In genomic region chr5:77490945-77491344, GRCh38 we compare ENCODE assay signal across 8 cellular contexts. TPM values are rescaled to one million over a fixed set of nuclear protein-coding genes. Genes with fewer than 3 reads are reported as not detected.
A peak's percentile ranks its signal among the peaks of the same experiment; 100 is the strongest.
DNase-seq lines count a peak whose midpoint lies in the region; TF ChIP-seq lines count a peak whose summit lies in the region.
"Not testable (repeated sequence)": the region's sequence is repeated elsewhere in the genome, so short reads cannot be mapped to it uniquely, and the experiment has no call there.

No MANE protein-coding gene starts in this region.

- not testable (repeated sequence) for H3K9me2 ChIP-seq in SK-N-SH

- peaks cover 0 to 22% (median 2%) of the 10 kb centered on the region in 3 donors for H3K36me3 Mint-ChIP-seq in CD8-positive, alpha-beta memory T cell
- not testable (repeated sequence) for H3K36me3 Mint-ChIP-seq in activated naive CD4-positive, alpha-beta T cell treated with anti-CD3 and anti-CD28 coated beads for 36 hours (ENCODE audit: low read depth); endodermal cell (ENCODE audit: low read depth); neural progenitor cell

- peak overlapping the region; percentile 23; the same call in 1 of the 2 replicates for H3K9ac ChIP-seq in HUES64 (ENCODE audit: low read depth, low read length)
- peak overlapping the region; percentile 96 for H3K9ac ChIP-seq in SK-N-SH
- H3K9ac ChIP-seq in endodermal cell (ENCODE audit: extremely low read depth, low read length, poor library complexity, severe bottlenecking) = peak overlapping the region; percentile 81
- peak overlapping the region; percentile 87; the same call in 1 of the 2 replicates for H3K9ac ChIP-seq in iPS-20b (ENCODE audit: low read depth, low read length)
- not testable (repeated sequence) for H3K9ac ChIP-seq in neural progenitor cell

- TF ChIP-seq CTCF in SK-N-SH (IDR thresholded peaks at IDR 0.05); endodermal cell (conservative IDR thresholded peaks at IDR 0.05); neural progenitor cell (IDR thresholded peaks at IDR 0.05); testis (IDR thresholded peaks at IDR 0.05): not testable (repeated sequence)

- H3K79me2 ChIP-seq in SK-N-SH (ENCODE audit: insufficient read depth) (peaks cover 45% of the 10 kb centered on the region), neural progenitor cell (ENCODE audit: low read depth) (peaks cover 40% of the 10 kb centered on the region)

- not testable (repeated sequence) for H3K27me3 ChIP-seq in CD8-positive, alpha-beta memory T cell (ENCODE audit: insufficient read depth, low read length, poor library complexity, severe bottlenecking); SK-N-SH (ENCODE audit: insufficient read depth); testis
- H3K27me3 ChIP-seq in HUES64 (ENCODE audit: insufficient read depth, low read length) = peaks cover 21% of the 10 kb centered on the region
- peaks cover 29% of the 10 kb centered on the region for H3K27me3 ChIP-seq in endodermal cell (ENCODE audit: control insufficient read depth, insufficient read depth, low read length, poor library complexity, severe bottlenecking)
- peaks cover 21% of the 10 kb centered on the region for H3K27me3 ChIP-seq in iPS-20b (ENCODE audit: insufficient read depth, low read length)
- peaks cover 34% of the 10 kb centered on the region for H3K27me3 ChIP-seq in neural progenitor cell

- peaks cover 12% of the 10 kb centered on the region for H3F3A ChIP-seq in SK-N-SH (replicated peaks; ENCODE audit: insufficient read depth)
- H3F3A ChIP-seq in neural progenitor cell (ENCODE audit: low read depth) = peaks cover 10% of the 10 kb centered on the region

- H3K27me3 Mint-ChIP-seq in CD8-positive, alpha-beta memory T cell; activated naive CD4-positive, alpha-beta T cell treated with anti-CD3 and anti-CD28 coated beads for 36 hours (ENCODE audit: low read depth); neural progenitor cell (ENCODE audit: insufficient read depth, low read depth): not testable (repeated sequence)
- peaks cover 25% of the 10 kb centered on the region for H3K27me3 Mint-ChIP-seq in endodermal cell (ENCODE audit: insufficient read depth)

- CTCF ChIA-PET in CD8-positive, alpha-beta memory T cell (lab: Charles Lee) = interaction anchor here (1.5 to 3.0 kb wide), 4 partner anchors 8 to 47 kb away, joined by 4 to 20 read pairs (median 4); no protein-coding TSS in a partner anchor
- CTCF ChIA-PET in SK-N-SH (lab: Yijun Ruan, JAX) = interaction anchor here (0.6 to 3.1 kb wide), 8 partner anchors 8 to 414 kb away, joined by 3 to 26 read pairs (median 14); no protein-coding TSS in a partner anchor
- CTCF ChIA-PET in activated naive CD4-positive, alpha-beta T cell treated with anti-CD3 and anti-CD28 coated beads for 36 hours (lab: Charles Lee) = interaction anchor here (2.7 kb wide), 1 partner anchor 346 kb away, joined by 27 read pairs; no protein-coding TSS in a partner anchor

- not testable (repeated sequence) for TF ChIP-seq POLR2A in testis (IDR thresholded peaks at IDR 0.05)

- H2AFZ ChIP-seq in SK-N-SH (ENCODE audit: low read depth) = peak overlapping the region; percentile 95
- not testable (repeated sequence) for H2AFZ ChIP-seq in neural progenitor cell (replicated peaks)

- H3K4me3 ChIP-seq in CD8-positive, alpha-beta memory T cell (ENCODE audit: low read length) = peak overlapping the region; percentile 81
- peak overlapping the region; percentile 85 for H3K4me3 ChIP-seq in HUES64 (ENCODE audit: low read length)
- H3K4me3 ChIP-seq in SK-N-SH (ENCODE audit: low read depth in 2 of 2, low read length in 1 of 2) = peak overlapping the region; percentile 93 to 96
- H3K4me3 ChIP-seq in endodermal cell (ENCODE audit: low read length) = peak overlapping the region; percentile 97
- peak overlapping the region; percentile 97 for H3K4me3 ChIP-seq in iPS-20b (ENCODE audit: low read length)
- peak overlapping the region; percentile 70 for H3K4me3 ChIP-seq in neural progenitor cell
- peak overlapping the region; percentile 84 to 97 for H3K4me3 ChIP-seq in testis

- not testable (repeated sequence) for H3K9me3 Mint-ChIP-seq in CD8-positive, alpha-beta memory T cell; activated naive CD4-positive, alpha-beta T cell treated with anti-CD3 and anti-CD28 coated beads for 36 hours; endodermal cell; neural progenitor cell

- H3K36me3 ChIP-seq in CD8-positive, alpha-beta memory T cell (ENCODE audit: insufficient read depth, low read length); HUES64 (ENCODE audit: insufficient read depth, low read length); iPS-20b (ENCODE audit: insufficient read depth, low read depth, low read length); neural progenitor cell; testis (ENCODE audit: low read depth, missing control alignments): not testable (repeated sequence)
- peaks cover 10 to 20% of the 10 kb centered on the region in 2 experiments for H3K36me3 ChIP-seq in SK-N-SH (replicated peaks in 1 of 2; ENCODE audit: control insufficient read depth in 1 of 2, insufficient read depth in 2 of 2, low read length in 1 of 2)
- peaks cover 22% of the 10 kb centered on the region for H3K36me3 ChIP-seq in endodermal cell (ENCODE audit: control insufficient read depth, insufficient read depth, low read length)

- H3K27ac Mint-ChIP-seq in CD8-positive, alpha-beta memory T cell = peak overlapping the region; percentile 37 to 89 (median 81)
- H3K27ac Mint-ChIP-seq in activated naive CD4-positive, alpha-beta T cell treated with anti-CD3 and anti-CD28 coated beads for 36 hours = peak overlapping the region; percentile 70
- H3K27ac Mint-ChIP-seq in endodermal cell (peak overlapping the region; percentile 86), neural progenitor cell (peak overlapping the region; percentile 54)

- 9% methylated on average over 8 of the region's 8 CpGs for WGBS in HUES64
- WGBS in SK-N-SH (ENCODE audit: low lambda C conversion rate) = 17% methylated on average over 8 of the region's 8 CpGs
- WGBS in endodermal cell (ENCODE audit: insufficient coverage in 1 of 2, insufficient read length in 1 of 2), 2 experiments = 14 to 42% methylated on average over 6 to 8 of the region's 8 CpGs
- 24 to 31% methylated on average over 8 of the region's 8 CpGs for WGBS in testis, 2 donors

- TF ChIP-seq EP300 in SK-N-SH (IDR thresholded peaks at IDR 0.05; ENCODE audit: borderline replicate concordance in 1 of 2, low read depth in 1 of 2, low read length in 1 of 2) = not testable (repeated sequence)

- peaks cover 20 to 45% (median 38%) of the 10 kb centered on the region in 3 donors for H3K4me1 Mint-ChIP-seq in CD8-positive, alpha-beta memory T cell
- peaks cover 15% of the 10 kb centered on the region for H3K4me1 Mint-ChIP-seq in activated naive CD4-positive, alpha-beta T cell treated with anti-CD3 and anti-CD28 coated beads for 36 hours (ENCODE audit: low read depth)
- H3K4me1 Mint-ChIP-seq in endodermal cell = not testable (repeated sequence)
- H3K4me1 Mint-ChIP-seq in neural progenitor cell = peaks cover 14% of the 10 kb centered on the region

- H3K27ac ChIP-seq in CD8-positive, alpha-beta memory T cell (ENCODE audit: low read depth, low read length); HUES64 (ENCODE audit: low read depth, low read length); endodermal cell (ENCODE audit: low read depth, low read length); iPS-20b (ENCODE audit: low read length); neural progenitor cell: not testable (repeated sequence)
- H3K27ac ChIP-seq in SK-N-SH (ENCODE audit: low read depth in 2 of 2, low read length in 1 of 2) = peak overlapping the region in 1 of 2 experiments; percentile 90; a peak in 3 of 4 replicates
- peak overlapping the region; percentile 97 to 99 for H3K27ac ChIP-seq in testis

- intact Hi-C loops in activated naive CD4-positive, alpha-beta T cell treated with anti-CD3 and anti-CD28 coated beads for 36 hours (cut with micrococcal nuclease) = loop anchor here (5.0 to 10.0 kb wide), 3 partner anchors 166 to 1494 kb away; partner anchors contain the start of gene ARSB
- intact Hi-C loops in testis (cut with DNase I; ENCODE audit: low total_unique reads) = loop anchor here (5.0 kb wide), 1 partner anchor 404 kb away; the partner anchor contains the start of gene ZBED3

- peak overlapping the region; percentile 87 to 93 (median 91) for H3K4me3 Mint-ChIP-seq in CD8-positive, alpha-beta memory T cell
- H3K4me3 Mint-ChIP-seq in activated naive CD4-positive, alpha-beta T cell treated with anti-CD3 and anti-CD28 coated beads for 36 hours = peak overlapping the region; percentile 89
- peak overlapping the region; percentile 80 for H3K4me3 Mint-ChIP-seq in endodermal cell
- H3K4me3 Mint-ChIP-seq in neural progenitor cell = peak overlapping the region; percentile 94

- POLR2A ChIA-PET in CD8-positive, alpha-beta memory T cell (lab: Charles Lee) = interaction anchor here (1.1 kb wide), 1 partner anchor 1494 kb away, joined by 3 read pairs; the partner anchor contains the start of gene ARSB
- POLR2A ChIA-PET in SK-N-SH (lab: Yijun Ruan, JAX) = interaction anchor here (2.0 kb wide), 1 partner anchor 405 kb away, joined by 5 read pairs; no protein-coding TSS in a partner anchor

- not testable (repeated sequence) for H3K4me1 ChIP-seq in CD8-positive, alpha-beta memory T cell (ENCODE audit: insufficient read depth, low read length); HUES64 (ENCODE audit: insufficient read depth, low read length); SK-N-SH (ENCODE audit: control insufficient read depth in 1 of 2, insufficient read depth in 2 of 2, low read depth in 1 of 2, low read length in 1 of 2); endodermal cell (ENCODE audit: control insufficient read depth, insufficient read depth, low read length); iPS-20b (ENCODE audit: insufficient read depth, low read length); neural progenitor cell; testis

- H3K4me2 ChIP-seq in SK-N-SH (peak overlapping the region; percentile 78), neural progenitor cell (peak overlapping the region; percentile 92)

- not testable (repeated sequence) for H3K9me3 ChIP-seq in CD8-positive, alpha-beta memory T cell (ENCODE audit: low read length); HUES64 (ENCODE audit: insufficient read depth, low read depth, low read length); SK-N-SH; endodermal cell (ENCODE audit: control insufficient read depth, low read length); iPS-20b (ENCODE audit: insufficient read depth, low read depth, low read length); neural progenitor cell (ENCODE audit: low read depth); testis

- not testable (repeated sequence) for TF ChIP-seq RAD21 in SK-N-SH (IDR thresholded peaks at IDR 0.05; ENCODE audit: low read length)

- DNase-seq in CD8-positive, alpha-beta memory T cell = peak in 1 of 5 donors; percentile 1
- DNase-seq in SK-N-SH; neural progenitor cell (ENCODE audit: low spot score): not testable (repeated sequence)
- DNase-seq in activated naive CD4-positive, alpha-beta T cell treated with anti-CD3 and anti-CD28 coated beads for 36 hours = peak; percentile 23
- peak; percentile 55 for DNase-seq in endodermal cell
- DNase-seq in testis = peak; percentile 23

- not testable (repeated sequence) for H4K20me1 ChIP-seq in SK-N-SH (ENCODE audit: insufficient read depth)
- peaks cover 11% of the 10 kb centered on the region for H4K20me1 ChIP-seq in neural progenitor cell (ENCODE audit: low read depth)

RNA-seq across cellular contexts. Expression of gene WDR41, which starts 1.2 kb away (rescaled TPM):
- total RNA-seq in CD8-positive, alpha-beta memory T cell = 10 to 100 TPM; 28.6 to 35.2 TPM
- polyA plus RNA-seq in CD8-positive, alpha-beta memory T cell = 19.7 TPM
- 31.8 TPM for polyA plus RNA-seq in HUES64 (2013, experiment 1 of 2)
- 43.0 TPM for polyA plus RNA-seq in HUES64 (2013, experiment 2 of 2)
- polyA plus RNA-seq in SK-N-SH (2012; rRNA removed) = 17.2 and 18.7 TPM in 2 replicates
- polyA plus RNA-seq in SK-N-SH (2012; cell fraction: cytosol; rRNA removed) = 25.2 and 36.6 TPM in 2 replicates
- 22.3 TPM in 2 replicates for polyA plus RNA-seq in SK-N-SH (2012; cell fraction: nucleus; rRNA removed)
- total RNA-seq in activated naive CD4-positive, alpha-beta T cell treated with anti-CD3 and anti-CD28 coated beads for 36 hours = 10 to 100 TPM; 22.4 to 23.0 TPM
- 10 to 100 TPM; 61.6 to 80.9 TPM for total RNA-seq in endodermal cell
- polyA plus RNA-seq in endodermal cell (2013, experiment 1 of 2) = 49.5 TPM
- polyA plus RNA-seq in endodermal cell (2013, experiment 2 of 2) = 51.2 TPM
- 85.6 and 92.6 TPM in 2 replicates for total RNA-seq in neural progenitor cell (ENCODE audit: low replicate concordance)
- 10 to 100 TPM; 33.9 to 46.5 TPM for total RNA-seq in testis
- polyA plus RNA-seq in testis (ENCODE audit: insufficient read depth, low read depth, low replicate concordance) = 58.7 TPM
